Comparison of ENCODE assay signal across 16 cellular contexts in genomic region chr7:158070222-158070920, GRCh38.
DNase-seq lines count a peak whose midpoint lies in the region; ATAC-seq and TF ChIP-seq lines count a peak whose summit lies in the region.
"Had no signal": no experiment of that assay in that cellular context is flagged by ENCODE, and none has a peak within 500 bp of the region (broad histone marks: within the 10 kb centered on the region; RNA-seq: fewer than 3 reads in every experiment).

No MANE protein-coding gene starts in this region.

- WGBS in spleen, 5 donors, result 88 to 92% (median 89%) methylated on average over 12 to 21 of the region's 21 CpGs

- no peaks in the 10 kb centered on the region for H3K79me2 ChIP-seq in neural progenitor cell (ENCODE audit: low read depth)

- H3K27ac Mint-ChIP-seq in natural killer cell treated with Interleukin-12 subunit alpha and Interleukin-12 subunit beta and Interleukin-15 and Interleukin-18, amount 100 ng/mL, for 72 hours, result no peak overlapping the region
- no peak overlapping the region for H3K27ac Mint-ChIP-seq in natural killer cell
- no peak overlapping the region for H3K27ac Mint-ChIP-seq in neural progenitor cell
- H3K27ac Mint-ChIP-seq: CD8-positive, alpha-beta memory T cell; H9 had no signal

- H3K27ac ChIP-seq in neural progenitor cell (no peak overlapping the region), spleen (no peak overlapping the region)
- H3K27ac ChIP-seq: 22Rv1, BLaER1 had no signal

- no peaks in the 10 kb centered on the region for H4K20me1 ChIP-seq in neural progenitor cell (ENCODE audit: low read depth)
- H4K20me1 ChIP-seq: BLaER1 had no signal

- no peak overlapping the region for H3K4me3 Mint-ChIP-seq in natural killer cell treated with Interleukin-12 subunit alpha and Interleukin-12 subunit beta and Interleukin-15 and Interleukin-18, amount 100 ng/mL, for 72 hours
- H3K4me3 Mint-ChIP-seq in natural killer cell (no peak overlapping the region), neural progenitor cell (peak overlapping the region; percentile 59)
- H3K4me3 Mint-ChIP-seq: CD8-positive, alpha-beta memory T cell; H9 had no signal

- DNase-seq in natural killer cell treated with Interleukin-12 subunit alpha and Interleukin-12 subunit beta and Interleukin-15 and Interleukin-18, amount 100 ng/mL, for 72 hours (ENCODE audit: low spot score), result peak; percentile 35
- DNase-seq in natural killer cell (no peak), neural progenitor cell (ENCODE audit: low spot score) (no peak), spleen (peak; percentile 35), AG08396 (ENCODE audit: low spot score) (no peak)
- DNase-seq: AML-193, DMS53, GF-D8, GOT3, H9 had no signal

- H3F3A ChIP-seq in neural progenitor cell (ENCODE audit: low read depth), result no peaks in the 10 kb centered on the region

- intact Hi-C loops in natural killer cell (cut with micrococcal nuclease) (no loop called here), spleen (cut with DNase I; ENCODE audit: low total_unique reads) (no loop called here)

- no peaks in the 10 kb centered on the region for H3K9me3 Mint-ChIP-seq in natural killer cell treated with Interleukin-12 subunit alpha and Interleukin-12 subunit beta and Interleukin-15 and Interleukin-18, amount 100 ng/mL, for 72 hours
- H3K9me3 Mint-ChIP-seq in natural killer cell (peaks cover 0 to 3% of the 10 kb centered on the region in 2 donors), neural progenitor cell (peaks cover 17% of the 10 kb centered on the region)

- no peaks in the 10 kb centered on the region for H3K27me3 Mint-ChIP-seq in natural killer cell treated with Interleukin-12 subunit alpha and Interleukin-12 subunit beta and Interleukin-15 and Interleukin-18, amount 100 ng/mL, for 72 hours
- H3K27me3 Mint-ChIP-seq in natural killer cell (ENCODE audit: low read depth in 2 of 2), result no peaks in the 10 kb centered on the region
- peaks cover 12% of the 10 kb centered on the region for H3K27me3 Mint-ChIP-seq in neural progenitor cell (ENCODE audit: insufficient read depth, low read depth)
- H3K27me3 Mint-ChIP-seq: CD8-positive, alpha-beta memory T cell had no signal

- no peak for ATAC-seq in natural killer cell treated with Interleukin-12 subunit alpha and Interleukin-12 subunit beta and Interleukin-15 and Interleukin-18, amount 100 ng/mL, for 72 hours
- ATAC-seq in natural killer cell (no peak), GM18867 (IDR thresholded peaks at IDR 0.05; ENCODE audit: unreplicated experiment) (no peak), GM18520 (IDR thresholded peaks at IDR 0.05; ENCODE audit: unreplicated experiment) (no peak)

- H3K9me3 ChIP-seq in neural progenitor cell (ENCODE audit: low read depth), result no peaks in the 10 kb centered on the region
- H3K9me3 ChIP-seq in spleen, result no peaks in the 10 kb centered on the region
- H3K9me3 ChIP-seq: Caco-2 had no signal

- H3K4me1 ChIP-seq in neural progenitor cell, result peaks cover 10% of the 10 kb centered on the region
- no peaks in the 10 kb centered on the region for H3K4me1 ChIP-seq in spleen
- H3K4me1 ChIP-seq: Caco-2 had no signal

- no peaks in the 10 kb centered on the region for H3K4me1 Mint-ChIP-seq in natural killer cell treated with Interleukin-12 subunit alpha and Interleukin-12 subunit beta and Interleukin-15 and Interleukin-18, amount 100 ng/mL, for 72 hours (ENCODE audit: low read depth in 2 of 2)
- no peaks in the 10 kb centered on the region for H3K4me1 Mint-ChIP-seq in natural killer cell
- H3K4me1 Mint-ChIP-seq in neural progenitor cell, result peaks cover 36% of the 10 kb centered on the region
- H3K4me1 Mint-ChIP-seq: CD8-positive, alpha-beta memory T cell had no signal

- TF ChIP-seq CTCF in natural killer cell (IDR thresholded peaks at IDR 0.05) (no peak), neural progenitor cell (IDR thresholded peaks at IDR 0.05) (no peak), spleen (IDR thresholded peaks at IDR 0.05 in 8 of 11, conservative IDR thresholded peaks at IDR 0.05 in 3 of 11) (no peak)

- no peaks in the 10 kb centered on the region for H3K36me3 Mint-ChIP-seq in natural killer cell treated with Interleukin-12 subunit alpha and Interleukin-12 subunit beta and Interleukin-15 and Interleukin-18, amount 100 ng/mL, for 72 hours
- H3K36me3 Mint-ChIP-seq in natural killer cell (no peaks in the 10 kb centered on the region), neural progenitor cell (peaks cover 7% of the 10 kb centered on the region)
- H3K36me3 Mint-ChIP-seq: CD8-positive, alpha-beta memory T cell had no signal

- H3K27me3 ChIP-seq in neural progenitor cell, result no peaks in the 10 kb centered on the region
- H3K27me3 ChIP-seq in spleen (replicated peaks in 1 of 7), result peaks cover 0 to 11% (median 0%) of the 10 kb centered on the region in 7 donors
- H3K27me3 ChIP-seq: BLaER1 had no signal

- H3K9ac ChIP-seq in neural progenitor cell, result no peak overlapping the region
- H3K9ac ChIP-seq: BLaER1 had no signal

- TF ChIP-seq POLR2A in spleen (IDR thresholded peaks at IDR 0.05), result no peak

- H3K4me3 ChIP-seq in neural progenitor cell (no peak overlapping the region), spleen (no peak overlapping the region)
- H3K4me3 ChIP-seq: BLaER1 had no signal

- no peak overlapping the region for H3K4me2 ChIP-seq in neural progenitor cell
- H3K4me2 ChIP-seq: BLaER1 had no signal

- no peak overlapping the region for H2AFZ ChIP-seq in neural progenitor cell (replicated peaks)

- H3K36me3 ChIP-seq in neural progenitor cell (no peaks in the 10 kb centered on the region), spleen (no peaks in the 10 kb centered on the region)

Comparison
In these comparisons a context has a peak if more than half of its experiments do, and no peak if none do; other contexts are left out.
1. DNase-seq: peak in natural killer cell treated with Interleukin-12 subunit alpha and Interleukin-12 subunit beta and Interleukin-15 and Interleukin-18, amount 100 ng/mL, for 72 hours (single experiment) and spleen (single experiment); none in natural killer cell (single experiment), neural progenitor cell (single experiment) and AG08396 (single experiment).